21 cellular contexts compared by ENCODE assay signal in the genomic region with DNA sequence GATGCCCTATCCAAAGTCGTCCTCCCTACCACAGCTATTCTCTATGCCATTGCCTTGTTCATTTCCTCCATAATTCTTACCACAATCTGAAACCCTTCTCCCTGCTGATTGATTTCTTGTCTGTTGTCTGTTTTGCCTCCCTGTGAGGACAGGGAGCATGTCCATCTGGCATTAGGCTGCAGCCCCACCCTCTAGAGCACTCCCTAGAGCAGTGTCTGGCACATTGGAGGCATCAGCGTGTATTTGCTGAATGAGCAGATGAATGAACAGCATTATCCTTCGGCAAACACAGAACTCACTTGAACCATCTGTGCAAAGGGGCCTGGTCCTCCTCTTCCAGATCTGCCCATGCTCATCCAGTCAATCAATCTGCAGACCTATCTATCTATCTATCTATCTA. TPM values are rescaled to one million over a fixed set of nuclear protein-coding genes. Genes with fewer than 3 reads are reported as not detected.
DNase-seq lines count a peak whose midpoint lies in the region; ATAC-seq and TF ChIP-seq lines count a peak whose summit lies in the region.
"Had no signal": no experiment of that assay in that cellular context is flagged by ENCODE, and none has a peak within 500 bp of the region (broad histone marks: within the 10 kb centered on the region; RNA-seq: fewer than 3 reads in every experiment).

No MANE protein-coding gene starts in this region.

- H3K4me3 Mint-ChIP-seq in activated CD4-positive, alpha-beta memory T cell treated with anti-CD3 and anti-CD28 coated beads, Interleukin-2, amount 10 ng/mL, durations not matched to agents 7 days and 5 days: no peak overlapping the region
- H3K4me3 Mint-ChIP-seq: T-helper 1 cell treated with Interleukin-12 subunit alpha and Interleukin-12 subunit beta and Interleukin-4 antibody, amounts not matched to agents 30 μg/mL and 1 μg/mL, for 36 hours had no signal

- CTCF ChIA-PET in activated CD4-positive, alpha-beta memory T cell treated with anti-CD3 and anti-CD28 coated beads, Interleukin-2, amount 10 ng/mL, durations not matched to agents 7 days and 5 days (lab: Charles Lee): interaction anchor here (1.1 kb wide), 1 partner anchor 10 kb away, joined by 3 read pairs; no protein-coding TSS in a partner anchor

- POLR2A ChIA-PET in activated CD4-positive, alpha-beta memory T cell treated with anti-CD3 and anti-CD28 coated beads, Interleukin-2, amount 10 ng/mL, durations not matched to agents 7 days and 5 days (lab: Charles Lee): no interaction called here

- no peaks in the 10 kb centered on the region for H3K9me3 Mint-ChIP-seq in activated CD4-positive, alpha-beta memory T cell treated with anti-CD3 and anti-CD28 coated beads, Interleukin-2, amount 10 ng/mL, durations not matched to agents 7 days and 5 days
- H3K9me3 Mint-ChIP-seq: T-helper 1 cell treated with Interleukin-12 subunit alpha and Interleukin-12 subunit beta and Interleukin-4 antibody, amounts not matched to agents 30 μg/mL and 1 μg/mL, for 36 hours had no signal

- no peaks in the 10 kb centered on the region for H3K36me3 ChIP-seq in mucosa of descending colon (ENCODE audit: low read depth)

- H3K4me1 Mint-ChIP-seq in activated CD4-positive, alpha-beta memory T cell treated with anti-CD3 and anti-CD28 coated beads, Interleukin-2, amount 10 ng/mL, durations not matched to agents 7 days and 5 days: peaks cover 25% of the 10 kb centered on the region

- no peak overlapping the region for H3K27ac Mint-ChIP-seq in activated CD4-positive, alpha-beta memory T cell treated with anti-CD3 and anti-CD28 coated beads, Interleukin-2, amount 10 ng/mL, durations not matched to agents 7 days and 5 days

- no peak for TF ChIP-seq CTCF in mucosa of descending colon (IDR thresholded peaks at IDR 0.05)

- H3K4me1 ChIP-seq in mucosa of descending colon (ENCODE audit: low read depth): no peaks in the 10 kb centered on the region

- DNase-seq in DMS153 treated with DMSO at 0.1 percent for 48 hours (lab: John Stamatoyannopoulos, UW; ENCODE audit: unreplicated experiment) (peak; percentile 35), NCI-H1694 treated with DMSO at 0.1 percent for 48 hours (lab: John Stamatoyannopoulos, UW) (peak; percentile 51), NCI-H69 (lab: John Stamatoyannopoulos, UW) (peak; percentile 90), mucosa of descending colon (no peak), H4 (ENCODE audit: low spot score) (no peak), mucosa of gallbladder (ENCODE audit: low spot score) (no peak)
- DNase-seq in activated CD4-positive, alpha-beta memory T cell treated with anti-CD3 and anti-CD28 coated beads, Interleukin-2, amount 10 ng/mL, durations not matched to agents 7 days and 5 days: no peak
- DNase-seq: CD8-positive, alpha-beta memory T cell; DMS79; HCEC 1CT; Karpas-422; MM.1S; NCI-H2081; NCI-H526 had no signal

- intact Hi-C loops in mucosa of descending colon (cut with DNase I, micrococcal nuclease): no loop called here

- ATAC-seq in mucosa of descending colon: peak; percentile 28
- no peak for ATAC-seq in activated CD4-positive, CD25-positive, alpha-beta regulatory T cell treated with anti-CD3 and anti-CD28 coated beads, Interleukin-2, amount 50 U/mL, for 24 hours
- ATAC-seq: GM12878, Panc1, Right ventricle myocardium inferior, SK-N-SH treated with all-trans-retinoic acid at 6 μM for 48 hours had no signal

- H3K9me3 ChIP-seq in mucosa of descending colon: no peaks in the 10 kb centered on the region

- no peaks in the 10 kb centered on the region for H3K36me3 Mint-ChIP-seq in activated CD4-positive, alpha-beta memory T cell treated with anti-CD3 and anti-CD28 coated beads, Interleukin-2, amount 10 ng/mL, durations not matched to agents 7 days and 5 days (ENCODE audit: low read depth)
- H3K36me3 Mint-ChIP-seq: CD8-positive, alpha-beta memory T cell had no signal

- no peak overlapping the region for H3K4me3 ChIP-seq in mucosa of descending colon
- H3K4me3 ChIP-seq: GM12878 had no signal

- H3K27me3 Mint-ChIP-seq in activated CD4-positive, alpha-beta memory T cell treated with anti-CD3 and anti-CD28 coated beads, Interleukin-2, amount 10 ng/mL, durations not matched to agents 7 days and 5 days: peaks cover 6% of the 10 kb centered on the region

RNA-seq across cellular contexts. Expression of a gene that starts 5.1 kb away (rescaled TPM):
- total RNA-seq in mucosa of descending colon (1,000 to 10,000 TPM in 1 of 3 donors, 100 to 1,000 TPM in 1, 10 to 100 TPM in 1; 37.2 to 2,543 (median 408) TPM), mucosa of gallbladder (5.4 TPM)
- 0.10 TPM in 1 of 2 replicates, not detected in the other for total RNA-seq in H4 (2014; rRNA removed; shearing (Covaris generic))
- total RNA-seq in activated CD4-positive, alpha-beta memory T cell treated with anti-CD3 and anti-CD28 coated beads, Interleukin-2, amount 10 ng/mL, durations not matched to agents 7 days and 5 days: under 1 TPM in 1 of 2 experiments, not detected in 1; 0.05 TPM
- total RNA-seq: CD8-positive, alpha-beta memory T cell; G401; Right ventricle myocardium inferior had no signal

Comparison
In these comparisons a context has a peak if more than half of its experiments do, and no peak if none do; other contexts are left out.
1. DNase-seq: peak in DMS153 treated with DMSO at 0.1 percent for 48 hours (single experiment), NCI-H1694 treated with DMSO at 0.1 percent for 48 hours (single experiment) and NCI-H69 (single experiment); none in mucosa of descending colon (0 of 3), H4 (single experiment), mucosa of gallbladder (single experiment) and activated CD4-positive, alpha-beta memory T cell treated with anti-CD3 and anti-CD28 coated beads, Interleukin-2, amount 10 ng/mL, durations not matched to agents 7 days and 5 days (single experiment).